ENCODE assay signal across 8 cellular contexts in the genomic region with DNA sequence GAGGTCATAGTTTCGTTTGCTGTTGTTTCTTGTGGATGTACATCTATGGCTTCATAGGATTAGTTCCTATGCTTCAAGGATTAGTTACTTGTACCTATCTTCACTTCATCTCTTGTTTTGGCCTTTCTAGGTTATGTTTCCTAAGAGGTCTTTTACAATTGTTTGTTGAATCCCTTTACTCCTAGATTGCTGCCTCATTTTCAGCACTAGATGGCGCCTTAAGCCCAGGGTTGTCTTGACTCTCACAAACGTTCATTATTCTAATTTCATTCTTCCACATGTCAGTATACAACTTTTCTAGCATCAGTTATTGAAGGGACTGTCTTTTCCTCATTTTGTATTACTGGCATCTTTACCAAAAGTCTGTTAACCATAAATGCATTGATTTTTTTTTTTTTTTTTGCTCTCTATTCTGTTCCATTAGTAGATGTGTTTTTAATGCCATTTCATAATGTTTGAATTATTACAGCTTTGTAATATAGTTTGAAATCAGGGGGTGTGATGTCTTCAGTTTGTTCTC.
DNase-seq lines count a peak whose midpoint lies in the region; ATAC-seq lines count a peak whose summit lies in the region.

No MANE protein-coding gene starts in this region.

- DNase-seq in COR-L47 (lab: John Stamatoyannopoulos, UW) (peak; percentile 18), HS-5 (ENCODE audit: low read depth) (peak; percentile 54), NT2/D1 (ENCODE audit: low read depth, low spot score) (peak; percentile 33), activated T-cell treated with anti-CD3 and anti-CD28 coated beads for 48 hours (ENCODE audit: low read depth) (peak; percentile 34), glomerular visceral epithelial cell (ENCODE audit: extremely low spot score) (peak; percentile 57), amniotic stem cell (lab: John Stamatoyannopoulos, UW) (no peak)
- DNase-seq in stimulated activated CD4-positive, alpha-beta T cell treated with anti-CD3 and anti-CD28 coated beads, Interleukin-2, amount 100 ng/mL, for 24 hours: peak; percentile 47 to 51

- H3K36me3 ChIP-seq in NT2/D1 (ENCODE audit: insufficient read depth, insufficient read length, low read length): no peaks in the 10 kb centered on the region

- H3K4me1 ChIP-seq in NT2/D1 (ENCODE audit: insufficient read depth, insufficient read length): no peaks in the 10 kb centered on the region

- no peak for ATAC-seq in GM19351 (IDR thresholded peaks at IDR 0.05; ENCODE audit: unreplicated experiment)

- H3K9ac ChIP-seq in NT2/D1 (ENCODE audit: insufficient read length, low read depth): no peak overlapping the region

- H3K4me3 ChIP-seq in NT2/D1 (ENCODE audit: insufficient read length, low read depth): no peak overlapping the region

- no peaks in the 10 kb centered on the region for H3K27me3 ChIP-seq in NT2/D1 (ENCODE audit: insufficient read depth, insufficient read length)

- no peaks in the 10 kb centered on the region for H3K9me3 ChIP-seq in NT2/D1 (ENCODE audit: insufficient read depth, low read length)
